In genomic region chr12:49269191-49269590, GRCh38 we compare ENCODE assay signal across 1 cellular context.
A peak's percentile ranks its signal among the peaks of the same experiment; 100 is the strongest.
TF ChIP-seq lines count a peak whose summit lies in the region.
"Not testable (repeated sequence)": the region's sequence is repeated elsewhere in the genome, so short reads cannot be mapped to it uniquely, and the experiment has no call there.

No MANE protein-coding gene starts in this region.

TF ChIP-seq in K562, 482 proteins besides CTCF, POLR2A, EP300 and RAD21:
- peak; percentile 45; the same call in 1 of the 2 replicates for TF ChIP-seq SUPT5H (IDR thresholded peaks at IDR 0.05)
- peak; percentile 44; the same call in 1 of the 2 replicates for TF ChIP-seq RBFOX2 (IDR thresholded peaks at IDR 0.05; ENCODE audit: low read depth, low read length)
- TF ChIP-seq ATF3 (IDR thresholded peaks at IDR 0.05), result not testable (repeated sequence)
- 0 out of 2 replicates have a peak, but pooled peaks have one; percentile 1 for TF ChIP-seq ATF3 (CRISPR knock-in tag; conservative IDR thresholded peaks at IDR 0.05)
- TF ChIP-seq, protein P1, sequence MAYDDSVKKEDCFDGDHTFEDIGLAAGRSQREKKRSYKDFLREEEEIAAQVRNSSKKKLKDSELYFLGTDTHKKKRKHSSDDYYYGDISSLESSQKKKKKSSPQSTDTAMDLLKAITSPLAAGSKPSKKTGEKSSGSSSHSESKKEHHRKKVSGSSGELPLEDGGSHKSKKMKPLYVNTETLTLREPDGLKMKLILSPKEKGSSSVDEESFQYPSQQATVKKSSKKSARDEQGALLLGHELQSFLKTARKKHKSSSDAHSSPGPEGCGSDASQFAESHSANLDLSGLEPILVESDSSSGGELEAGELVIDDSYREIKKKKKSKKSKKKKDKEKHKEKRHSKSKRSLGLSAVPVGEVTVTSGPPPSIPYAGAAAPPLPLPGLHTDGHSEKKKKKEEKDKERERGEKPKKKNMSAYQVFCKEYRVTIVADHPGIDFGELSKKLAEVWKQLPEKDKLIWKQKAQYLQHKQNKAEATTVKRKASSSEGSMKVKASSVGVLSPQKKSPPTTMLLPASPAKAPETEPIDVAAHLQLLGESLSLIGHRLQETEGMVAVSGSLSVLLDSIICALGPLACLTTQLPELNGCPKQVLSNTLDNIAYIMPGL (CRISPR knock-in tag; IDR thresholded peaks at IDR 0.05), result 0 out of 2 replicates have a peak, but pooled peaks have one; percentile 51
- TF ChIP-seq, protein P2, sequence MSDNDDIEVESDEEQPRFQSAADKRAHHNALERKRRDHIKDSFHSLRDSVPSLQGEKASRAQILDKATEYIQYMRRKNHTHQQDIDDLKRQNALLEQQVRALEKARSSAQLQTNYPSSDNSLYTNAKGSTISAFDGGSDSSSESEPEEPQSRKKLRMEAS (CRISPR knock-in tag; IDR thresholded peaks at IDR 0.05), result 0 out of 2 replicates have a peak, but pooled peaks have one; percentile 39
- TF ChIP-seq, protein P3, sequence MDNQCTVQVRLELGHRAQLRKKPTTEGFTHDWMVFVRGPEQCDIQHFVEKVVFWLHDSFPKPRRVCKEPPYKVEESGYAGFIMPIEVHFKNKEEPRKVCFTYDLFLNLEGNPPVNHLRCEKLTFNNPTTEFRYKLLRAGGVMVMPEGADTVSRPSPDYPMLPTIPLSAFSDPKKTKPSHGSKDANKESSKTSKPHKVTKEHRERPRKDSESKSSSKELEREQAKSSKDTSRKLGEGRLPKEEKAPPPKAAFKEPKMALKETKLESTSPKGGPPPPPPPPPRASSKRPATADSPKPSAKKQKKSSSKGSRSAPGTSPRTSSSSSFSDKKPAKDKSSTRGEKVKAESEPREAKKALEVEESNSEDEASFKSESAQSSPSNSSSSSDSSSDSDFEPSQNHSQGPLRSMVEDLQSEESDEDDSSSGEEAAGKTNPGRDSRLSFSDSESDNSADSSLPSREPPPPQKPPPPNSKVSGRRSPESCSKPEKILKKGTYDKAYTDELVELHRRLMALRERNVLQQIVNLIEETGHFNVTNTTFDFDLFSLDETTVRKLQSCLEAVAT (IDR thresholded peaks at IDR 0.05), result 0 out of 4 replicates have a peak, but pooled peaks of 1 of the 2 experiments have one; percentile 17
- TF ChIP-seq, protein P4, sequence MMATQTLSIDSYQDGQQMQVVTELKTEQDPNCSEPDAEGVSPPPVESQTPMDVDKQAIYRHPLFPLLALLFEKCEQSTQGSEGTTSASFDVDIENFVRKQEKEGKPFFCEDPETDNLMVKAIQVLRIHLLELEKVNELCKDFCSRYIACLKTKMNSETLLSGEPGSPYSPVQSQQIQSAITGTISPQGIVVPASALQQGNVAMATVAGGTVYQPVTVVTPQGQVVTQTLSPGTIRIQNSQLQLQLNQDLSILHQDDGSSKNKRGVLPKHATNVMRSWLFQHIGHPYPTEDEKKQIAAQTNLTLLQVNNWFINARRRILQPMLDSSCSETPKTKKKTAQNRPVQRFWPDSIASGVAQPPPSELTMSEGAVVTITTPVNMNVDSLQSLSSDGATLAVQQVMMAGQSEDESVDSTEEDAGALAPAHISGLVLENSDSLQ (IDR thresholded peaks at IDR 0.05), result 0 out of 2 replicates have a peak, but pooled peaks have one; percentile 1
- TF ChIP-seq POLR2G (IDR thresholded peaks at IDR 0.05; ENCODE audit: low read depth, low read length), result 0 out of 2 replicates have a peak, but pooled peaks have one; percentile 22
- TF ChIP-seq NFIC (IDR thresholded peaks at IDR 0.05), result peak; percentile 49
TF ChIP-seq in K562: peak in this region for 9; not testable (repeated sequence) for 473.
